In the genomic region with DNA sequence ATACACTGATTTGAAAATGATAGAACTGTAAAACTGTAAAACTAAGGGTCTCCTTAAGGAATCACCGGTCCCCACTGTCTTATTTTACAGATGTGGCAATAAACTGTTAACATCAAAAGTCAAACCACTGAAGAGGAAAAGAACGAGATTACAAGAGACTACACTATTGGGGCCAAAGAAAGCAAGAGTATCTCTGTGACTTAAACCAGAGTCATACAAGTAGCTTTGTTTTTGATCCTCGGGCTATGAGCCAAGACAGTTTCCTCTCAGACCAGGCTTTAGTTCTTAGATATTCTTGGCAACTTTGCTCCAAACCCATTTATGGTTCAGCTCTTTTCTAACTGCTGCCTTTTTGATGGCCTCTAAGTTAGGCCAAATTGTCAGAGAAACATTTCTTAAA, we compare ENCODE assay signal across 1 cellular context.
TF ChIP-seq lines count a peak whose summit lies in the region.

No MANE protein-coding gene starts in this region.

TF ChIP-seq in SK-N-SH, 30 proteins besides CTCF, POLR2A, EP300 and RAD21 (continued from another document):
- TF ChIP-seq, protein P1, sequence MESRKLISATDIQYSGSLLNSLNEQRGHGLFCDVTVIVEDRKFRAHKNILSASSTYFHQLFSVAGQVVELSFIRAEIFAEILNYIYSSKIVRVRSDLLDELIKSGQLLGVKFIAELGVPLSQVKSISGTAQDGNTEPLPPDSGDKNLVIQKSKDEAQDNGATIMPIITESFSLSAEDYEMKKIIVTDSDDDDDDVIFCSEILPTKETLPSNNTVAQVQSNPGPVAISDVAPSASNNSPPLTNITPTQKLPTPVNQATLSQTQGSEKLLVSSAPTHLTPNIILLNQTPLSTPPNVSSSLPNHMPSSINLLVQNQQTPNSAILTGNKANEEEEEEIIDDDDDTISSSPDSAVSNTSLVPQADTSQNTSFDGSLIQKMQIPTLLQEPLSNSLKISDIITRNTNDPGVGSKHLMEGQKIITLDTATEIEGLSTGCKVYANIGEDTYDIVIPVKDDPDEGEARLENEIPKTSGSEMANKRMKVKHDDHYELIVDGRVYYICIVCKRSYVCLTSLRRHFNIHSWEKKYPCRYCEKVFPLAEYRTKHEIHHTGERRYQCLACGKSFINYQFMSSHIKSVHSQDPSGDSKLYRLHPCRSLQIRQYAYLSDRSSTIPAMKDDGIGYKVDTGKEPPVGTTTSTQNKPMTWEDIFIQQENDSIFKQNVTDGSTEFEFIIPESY (IDR thresholded peaks at IDR 0.05; ENCODE audit: borderline replicate concordance, low read depth), result 0 out of 2 replicates have a peak, but pooled peaks have one; percentile 21
- no peak for TF ChIP-seq FOSL2 (IDR thresholded peaks at IDR 0.05; ENCODE audit: borderline replicate concordance, low read depth)
- TF ChIP-seq GABPA (IDR thresholded peaks at IDR 0.05; ENCODE audit: low read depth), result no peak
- peak; percentile 45 for TF ChIP-seq JUND (IDR thresholded peaks at IDR 0.05)
- TF ChIP-seq TEAD4 (IDR thresholded peaks at IDR 0.05; ENCODE audit: borderline replicate concordance, insufficient read depth), result peak; percentile 58; the same call in 1 of the 2 replicates
- 0 out of 2 replicates have a peak, but pooled peaks have one; percentile 26 for TF ChIP-seq RXRA (IDR thresholded peaks at IDR 0.05; ENCODE audit: borderline replicate concordance, low read depth)
- no peak for TF ChIP-seq SIN3A (IDR thresholded peaks at IDR 0.05; ENCODE audit: borderline replicate concordance, low read depth, low read length)
- peak; percentile 75 for TF ChIP-seq MEF2A (IDR thresholded peaks at IDR 0.05; ENCODE audit: borderline replicate concordance, low read depth)
- TF ChIP-seq RCOR1 (IDR thresholded peaks at IDR 0.05; ENCODE audit: low read length), result no peak
- no peak for TF ChIP-seq FOXM1 (IDR thresholded peaks at IDR 0.05; ENCODE audit: low read depth)
- TF ChIP-seq POLR2AphosphoS5 (IDR thresholded peaks at IDR 0.05; ENCODE audit: low read depth, low read length), result peak; percentile 29; the same call in 1 of the 2 replicates
